8 cellular contexts compared by ENCODE assay signal in genomic region chr2:157327621-157328102, GRCh38. TPM values are rescaled to one million over a fixed set of nuclear protein-coding genes. Genes with fewer than 3 reads are reported as not detected.
DNase-seq lines count a peak whose midpoint lies in the region; ATAC-seq and TF ChIP-seq lines count a peak whose summit lies in the region.

No MANE protein-coding gene starts in this region.

- CTCF ChIA-PET in activated CD4-positive, alpha-beta memory T cell treated with anti-CD3 and anti-CD28 coated beads, Interleukin-2, amount 10 ng/mL, durations not matched to agents 7 days and 5 days (lab: Charles Lee): interaction anchor here (0.6 to 8.1 kb wide), 60 partner anchors 9 to 1360 kb away, joined by 3 to 98 read pairs (median 4); partner anchors contain the start of genes ACVR1, ACVR1C and CYTIP

- POLR2A ChIA-PET in activated CD4-positive, alpha-beta memory T cell treated with anti-CD3 and anti-CD28 coated beads, Interleukin-2, amount 10 ng/mL, durations not matched to agents 7 days and 5 days (lab: Charles Lee): interaction anchor here (0.8 to 6.0 kb wide), 15 partner anchors 25 to 161 kb away, joined by 3 to 37 read pairs (median 6); partner anchors contain the start of gene CYTIP

- no peak overlapping the region for H3K4me3 Mint-ChIP-seq in activated CD4-positive, alpha-beta memory T cell treated with anti-CD3 and anti-CD28 coated beads, Interleukin-2, amount 10 ng/mL, durations not matched to agents 7 days and 5 days
- peak overlapping the region; percentile 69 for H3K4me3 Mint-ChIP-seq in memory B cell

- H3K27me3 Mint-ChIP-seq in activated CD4-positive, alpha-beta memory T cell treated with anti-CD3 and anti-CD28 coated beads, Interleukin-2, amount 10 ng/mL, durations not matched to agents 7 days and 5 days: no peaks in the 10 kb centered on the region
- no peaks in the 10 kb centered on the region for H3K27me3 Mint-ChIP-seq in memory B cell

- peak; percentile 97 for DNase-seq in NCI-H82 (lab: John Stamatoyannopoulos, UW)
- peak; percentile 87 for DNase-seq in activated CD4-positive, alpha-beta memory T cell treated with anti-CD3 and anti-CD28 coated beads, Interleukin-2, amount 10 ng/mL, durations not matched to agents 7 days and 5 days
- DNase-seq in effector CD4-positive, alpha-beta T cell: peak; percentile 85
- DNase-seq in memory B cell (ENCODE audit: low spot score in 2 of 2): peak; percentile 84 to 90
- DNase-seq in stimulated activated CD8-positive, alpha-beta memory T cell treated with anti-CD3 and anti-CD28 coated beads, Interleukin-2, amount 100 ng/mL, for 1 hour (ENCODE audit: low read depth in 2 of 2): peak; percentile 81 to 83

- TF ChIP-seq CTCF in C4-2B (conservative IDR thresholded peaks at IDR 0.05): peak; percentile 94

- no peak overlapping the region for H3K27ac ChIP-seq in C4-2B

- peaks cover 40% of the 10 kb centered on the region for H3K4me1 Mint-ChIP-seq in activated CD4-positive, alpha-beta memory T cell treated with anti-CD3 and anti-CD28 coated beads, Interleukin-2, amount 10 ng/mL, durations not matched to agents 7 days and 5 days
- H3K4me1 Mint-ChIP-seq in memory B cell: peaks cover 12% of the 10 kb centered on the region

- ATAC-seq in GM19324 (IDR thresholded peaks at IDR 0.05; ENCODE audit: low FRiP score, unreplicated experiment): peak; percentile 93
- ATAC-seq in HG03378 (IDR thresholded peaks at IDR 0.05; ENCODE audit: unreplicated experiment): peak; percentile 98
- ATAC-seq in memory B cell (ENCODE audit: low read depth): peak; percentile 97

- no peaks in the 10 kb centered on the region for H3K9me3 Mint-ChIP-seq in activated CD4-positive, alpha-beta memory T cell treated with anti-CD3 and anti-CD28 coated beads, Interleukin-2, amount 10 ng/mL, durations not matched to agents 7 days and 5 days
- H3K9me3 Mint-ChIP-seq in memory B cell: no peaks in the 10 kb centered on the region

- H3K36me3 Mint-ChIP-seq in activated CD4-positive, alpha-beta memory T cell treated with anti-CD3 and anti-CD28 coated beads, Interleukin-2, amount 10 ng/mL, durations not matched to agents 7 days and 5 days (ENCODE audit: low read depth): peaks cover 9% of the 10 kb centered on the region
- H3K36me3 Mint-ChIP-seq in memory B cell: peaks cover 5% of the 10 kb centered on the region

- H3K27ac Mint-ChIP-seq in activated CD4-positive, alpha-beta memory T cell treated with anti-CD3 and anti-CD28 coated beads, Interleukin-2, amount 10 ng/mL, durations not matched to agents 7 days and 5 days: no peak overlapping the region
- peak overlapping the region; percentile 61 for H3K27ac Mint-ChIP-seq in memory B cell

RNA-seq across cellular contexts. Expression of gene ERMN, which starts 2.0 kb away (rescaled TPM):
- 1 to 10 TPM; 3.1 to 3.5 TPM for total RNA-seq in activated CD4-positive, alpha-beta memory T cell treated with anti-CD3 and anti-CD28 coated beads, Interleukin-2, amount 10 ng/mL, durations not matched to agents 7 days and 5 days
